In the genomic region with DNA sequence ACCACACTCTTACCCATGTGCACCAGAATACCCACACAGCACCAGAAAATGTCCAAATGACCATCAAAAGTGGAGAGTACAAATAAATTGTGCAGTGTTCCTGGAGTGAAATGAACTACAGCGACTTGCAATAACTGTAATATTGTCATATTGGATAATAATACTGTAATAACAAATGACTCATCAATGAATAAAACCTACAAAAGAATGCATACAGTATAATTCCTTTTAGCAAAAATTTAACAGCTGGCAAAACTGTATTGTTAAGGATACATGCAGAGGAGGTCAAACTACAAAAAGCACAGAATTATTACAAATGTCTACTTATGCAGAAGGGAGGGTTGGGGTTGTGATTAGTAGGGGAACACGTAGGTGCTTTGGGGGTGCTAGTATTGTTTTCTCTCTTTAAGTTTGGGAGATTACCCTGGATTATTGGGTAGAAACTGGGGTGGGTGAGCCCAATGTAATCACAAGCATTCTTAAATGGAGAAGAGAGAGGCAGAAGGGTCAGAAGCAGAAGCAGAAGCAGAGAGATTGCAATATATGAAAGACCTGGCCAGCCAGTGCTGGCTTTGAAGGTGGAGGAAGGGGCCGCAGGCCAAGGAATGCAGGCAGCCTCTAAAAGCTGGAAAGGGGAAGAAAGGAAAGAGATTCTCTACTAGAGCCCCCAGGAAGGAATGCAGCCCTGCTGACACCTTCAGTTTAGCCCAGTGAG, we compare ENCODE assay signal across 14 cellular contexts. TPM values are rescaled to one million over a fixed set of nuclear protein-coding genes. Genes with fewer than 3 reads are reported as not detected.
DNase-seq lines count a peak whose midpoint lies in the region; ATAC-seq and TF ChIP-seq lines count a peak whose summit lies in the region.
"Had no signal": no experiment of that assay in that cellular context is flagged by ENCODE, and none has a peak within 500 bp of the region (broad histone marks: within the 10 kb centered on the region; RNA-seq: fewer than 3 reads in every experiment).

No MANE protein-coding gene starts in this region.

- H3K27ac ChIP-seq in Peyer's patch (peak overlapping the region in 2 of 4 donors; percentile 37 to 88), transverse colon (peak overlapping the region in 2 of 4 donors; percentile 3 to 27)
- H3K27ac ChIP-seq: dorsolateral prefrontal cortex, prostate gland had no signal

- TF ChIP-seq POLR2A in Peyer's patch (IDR thresholded peaks at IDR 0.05): no peak
- no peak for TF ChIP-seq POLR2A in transverse colon (IDR thresholded peaks at IDR 0.05)

- H3K9me3 Mint-ChIP-seq in memory B cell (no peaks in the 10 kb centered on the region), glutamatergic neuron (ENCODE audit: unreplicated experiment) (peaks cover 12% of the 10 kb centered on the region)
- H3K9me3 Mint-ChIP-seq: stimulated activated naive B cell treated with anti-CD40 and anti-IgM and Interleukin-4, amounts not matched to agents 10 μg/mL and 1 μg/mL and 100 μg/mL, for 72 hours had no signal

- H3K36me3 ChIP-seq in Peyer's patch (no peaks in the 10 kb centered on the region), transverse colon (no peaks in the 10 kb centered on the region)

- no peak for ATAC-seq in memory B cell (ENCODE audit: low read depth)
- ATAC-seq in HG03045 (IDR thresholded peaks at IDR 0.05; ENCODE audit: unreplicated experiment): no peak
- ATAC-seq in HG02852 (IDR thresholded peaks at IDR 0.05; ENCODE audit: unreplicated experiment): no peak
- ATAC-seq: stimulated activated naive B cell treated with anti-CD40 and anti-IgM and Interleukin-4, amounts not matched to agents 10 μg/mL and 1 μg/mL and 100 μg/mL, for 72 hours had no signal

- no peaks in the 10 kb centered on the region for H3K9me3 ChIP-seq in Peyer's patch
- no peaks in the 10 kb centered on the region for H3K9me3 ChIP-seq in transverse colon
- H3K9me3 ChIP-seq: prostate gland had no signal

- H3K4me1 ChIP-seq in Peyer's patch (peaks cover 5 to 90% (median 57%) of the 10 kb centered on the region in 4 donors), transverse colon (peaks cover 20 to 56% (median 23%) of the 10 kb centered on the region in 4 donors)

- TF ChIP-seq EP300 in transverse colon (IDR thresholded peaks at IDR 0.05; ENCODE audit: low read depth): no peak

- intact Hi-C loops in transverse colon (cut with DNase I; ENCODE audit: low total_unique reads): no loop called here

- peak; percentile 47 for DNase-seq in activated effector memory CD4-positive, alpha-beta T cell treated with anti-CD3 and anti-CD28 coated beads, Interleukin-2, amount 50 U/mL, for 16 hours
- DNase-seq in activated effector memory CD4-positive, alpha-beta T cell treated with Interleukin-2 at 50 U/mL for 16 hours: no peak
- DNase-seq in Peyer's patch (peak in 2 of 3 donors; percentile 9 to 39), memory B cell (ENCODE audit: low spot score in 2 of 2) (no peak), transverse colon (peak; percentile 3), glutamatergic neuron (no peak)
- DNase-seq: MG63; NCI-H345; stimulated activated naive B cell treated with anti-CD40 and anti-IgM and Interleukin-4, amounts not matched to agents 10 μg/mL and 1 μg/mL and 100 μg/mL, for 72 hours had no signal

- in situ Hi-C loops in transverse colon (cut with MboI; ENCODE audit: low pct_ligation_motif_present in 1 of 4, low pct_unique_long_range_greater_than_20kb in 1 of 4, low sequenced_read_pairs in 3 of 4): no loop called here

- H3K36me3 Mint-ChIP-seq in memory B cell: peaks cover 4% of the 10 kb centered on the region
- peaks cover 6% of the 10 kb centered on the region for H3K36me3 Mint-ChIP-seq in glutamatergic neuron (ENCODE audit: unreplicated experiment)

- H3K4me3 Mint-ChIP-seq in memory B cell (no peak overlapping the region), glutamatergic neuron (ENCODE audit: unreplicated experiment) (no peak overlapping the region)
- H3K4me3 Mint-ChIP-seq: mesothelial cell of epicardium; stimulated activated naive B cell treated with anti-CD40 and anti-IgM and Interleukin-4, amounts not matched to agents 10 μg/mL and 1 μg/mL and 100 μg/mL, for 72 hours had no signal

- peaks cover 76% of the 10 kb centered on the region for H3K4me1 Mint-ChIP-seq in memory B cell
- peaks cover 15% of the 10 kb centered on the region for H3K4me1 Mint-ChIP-seq in glutamatergic neuron (ENCODE audit: low read depth, unreplicated experiment)

- no peak for TF ChIP-seq CTCF in Peyer's patch (IDR thresholded peaks at IDR 0.05)
- no peak for TF ChIP-seq CTCF in transverse colon (IDR thresholded peaks at IDR 0.05)
- TF ChIP-seq CTCF in glutamatergic neuron (IDR thresholded peaks at IDR 0.05; ENCODE audit: partially characterized antibody, unreplicated experiment): no peak

- peak overlapping the region; percentile 33 for H3K27ac Mint-ChIP-seq in memory B cell
- H3K27ac Mint-ChIP-seq in glutamatergic neuron (ENCODE audit: unreplicated experiment): no peak overlapping the region
- H3K27ac Mint-ChIP-seq: mesothelial cell of epicardium; stimulated activated naive B cell treated with anti-CD40 and anti-IgM and Interleukin-4, amounts not matched to agents 10 μg/mL and 1 μg/mL and 100 μg/mL, for 72 hours had no signal

- H3K27me3 Mint-ChIP-seq in memory B cell: no peaks in the 10 kb centered on the region
- H3K27me3 Mint-ChIP-seq in glutamatergic neuron (ENCODE audit: unreplicated experiment): peaks cover 4% of the 10 kb centered on the region
- H3K27me3 Mint-ChIP-seq: stimulated activated naive B cell treated with anti-CD40 and anti-IgM and Interleukin-4, amounts not matched to agents 10 μg/mL and 1 μg/mL and 100 μg/mL, for 72 hours had no signal

- 82 to 90% methylated on average over 3 of the region's 3 CpGs for WGBS in transverse colon (ENCODE audit: low coverage in 1 of 2), 2 donors

- H3K27me3 ChIP-seq in Peyer's patch (no peaks in the 10 kb centered on the region), transverse colon (no peaks in the 10 kb centered on the region)
- H3K27me3 ChIP-seq: dorsolateral prefrontal cortex, MG63 had no signal

- H3K4me3 ChIP-seq in Peyer's patch (no peak overlapping the region), transverse colon (no peak overlapping the region)
- H3K4me3 ChIP-seq: dorsolateral prefrontal cortex, MG63, prostate gland had no signal

RNA-seq across cellular contexts. Expression of a gene that starts 21.8 kb away (rescaled TPM):
- total RNA-seq in Peyer's patch (100 to 1,000 TPM in 3 of 4 donors, 10 to 100 TPM in 1; 92.7 to 152 (median 122) TPM), transverse colon (10 to 100 TPM; 40.8 to 86.9 (median 65.5) TPM), glutamatergic neuron (ENCODE audit: unreplicated experiment) (2.8 TPM)

Comparison
In these comparisons a context has a peak if more than half of its experiments do, and no peak if none do; other contexts are left out.
1. DNase-seq: peak in activated effector memory CD4-positive, alpha-beta T cell treated with anti-CD3 and anti-CD28 coated beads, Interleukin-2, amount 50 U/mL, for 16 hours (single experiment), Peyer's patch (2 of 3) and transverse colon (single experiment); none in activated effector memory CD4-positive, alpha-beta T cell treated with Interleukin-2 at 50 U/mL for 16 hours (single experiment), memory B cell (0 of 2) and glutamatergic neuron (single experiment).
2. RNA of a gene that starts 21.8 kb away (total RNA-seq): 92.7 to 152 TPM in Peyer's patch and 40.8 to 86.9 TPM in transverse colon; 2.8 TPM in glutamatergic neuron (single experiment); every median in the first group is over 10 times any median in the second.